In the genomic region with DNA sequence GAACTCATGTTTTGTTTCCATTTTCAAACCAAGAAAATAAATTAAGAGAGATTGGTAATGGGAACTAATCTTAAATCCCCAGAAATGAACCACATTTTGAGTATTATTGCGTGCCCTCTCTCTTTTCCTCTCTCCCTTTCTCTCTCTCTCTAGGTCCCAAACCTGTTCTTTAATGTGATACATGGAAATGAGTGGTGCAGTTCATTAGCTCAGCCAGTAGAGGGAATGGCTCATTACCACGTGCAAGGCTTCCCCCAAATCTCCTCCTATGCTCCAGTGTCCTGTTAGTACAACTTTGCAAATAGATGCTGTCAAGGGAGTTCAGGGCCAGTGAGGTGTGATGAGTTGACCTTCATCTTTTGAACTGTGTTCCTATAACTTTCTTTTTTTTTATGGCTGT, we compare ENCODE assay signal across 8 cellular contexts.
A peak's percentile ranks its signal among the peaks of the same experiment; 100 is the strongest.
DNase-seq lines count a peak whose midpoint lies in the region; ATAC-seq and TF ChIP-seq lines count a peak whose summit lies in the region.

No MANE protein-coding gene starts in this region.

- no peaks in the 10 kb centered on the region for H4K20me1 ChIP-seq in neural progenitor cell (ENCODE audit: low read depth)

- intact Hi-C loops in dorsolateral prefrontal cortex (cut with DNase I) = no loop called here

- H3K36me3 Mint-ChIP-seq in CD4-positive, CD25-positive, alpha-beta regulatory T cell = no peaks in the 10 kb centered on the region
- no peaks in the 10 kb centered on the region for H3K36me3 Mint-ChIP-seq in neural progenitor cell

- no peak overlapping the region for H3K4me3 Mint-ChIP-seq in CD4-positive, CD25-positive, alpha-beta regulatory T cell
- H3K4me3 Mint-ChIP-seq in neural progenitor cell = no peak overlapping the region

- H3K36me3 ChIP-seq in CD4-positive, CD25-positive, alpha-beta regulatory T cell (ENCODE audit: control insufficient read depth, insufficient read depth, low read length) = no peaks in the 10 kb centered on the region
- no peaks in the 10 kb centered on the region for H3K36me3 ChIP-seq in NT2/D1 (ENCODE audit: insufficient read depth, insufficient read length, low read length)
- H3K36me3 ChIP-seq in neural progenitor cell = no peaks in the 10 kb centered on the region

- no peak overlapping the region for H3K4me2 ChIP-seq in neural progenitor cell

- ATAC-seq in CD4-positive, CD25-positive, alpha-beta regulatory T cell (ENCODE audit: low read depth in 2 of 2) = peak in 1 of 2 donors; percentile 57
- peak; percentile 84 for ATAC-seq in GM18508 (IDR thresholded peaks at IDR 0.05; ENCODE audit: insufficient read depth, unreplicated experiment)
- ATAC-seq in HG03097 (IDR thresholded peaks at IDR 0.05; ENCODE audit: low FRiP score, unreplicated experiment) = peak; percentile 79
- ATAC-seq in HG02970 (IDR thresholded peaks at IDR 0.05; ENCODE audit: low FRiP score, unreplicated experiment) = no peak

- peak overlapping the region in 1 of 3 donors; percentile 79 for H3K27ac Mint-ChIP-seq in CD4-positive, CD25-positive, alpha-beta regulatory T cell
- H3K27ac Mint-ChIP-seq in neural progenitor cell = no peak overlapping the region

- peak in 47 of 56 donors; percentile 6 to 51 (median 29) for TF ChIP-seq CTCF in dorsolateral prefrontal cortex (IDR thresholded peaks at IDR 0.05 in 54 of 56, conservative IDR thresholded peaks at IDR 0.05 in 2 of 56; ENCODE audit: low read depth in 1 of 56, partially characterized antibody in 56 of 56)
- TF ChIP-seq CTCF in neural progenitor cell (IDR thresholded peaks at IDR 0.05) = peak; percentile 57

- no peak overlapping the region for H3K27ac ChIP-seq in CD4-positive, CD25-positive, alpha-beta regulatory T cell (ENCODE audit: insufficient read depth, low read length, poor library complexity, severe bottlenecking)
- no peak overlapping the region for H3K27ac ChIP-seq in dorsolateral prefrontal cortex
- no peak overlapping the region for H3K27ac ChIP-seq in neural progenitor cell

- H3K27me3 ChIP-seq in CD4-positive, CD25-positive, alpha-beta regulatory T cell (ENCODE audit: control insufficient read depth, insufficient read depth, low read length) = no peaks in the 10 kb centered on the region
- H3K27me3 ChIP-seq in NT2/D1 (ENCODE audit: insufficient read depth, insufficient read length) (no peaks in the 10 kb centered on the region), dorsolateral prefrontal cortex (peaks cover 0 to 4% (median 0%) of the 10 kb centered on the region in 45 donors), neural progenitor cell (no peaks in the 10 kb centered on the region)

- no peak overlapping the region for H3K4me3 ChIP-seq in CD4-positive, CD25-positive, alpha-beta regulatory T cell (ENCODE audit: low read depth, low read length)
- H3K4me3 ChIP-seq in NT2/D1 (ENCODE audit: insufficient read length, low read depth) (no peak overlapping the region), dorsolateral prefrontal cortex (no peak overlapping the region), neural progenitor cell (no peak overlapping the region)

- no peaks in the 10 kb centered on the region for H3K9me3 Mint-ChIP-seq in CD4-positive, CD25-positive, alpha-beta regulatory T cell
- peaks cover 4% of the 10 kb centered on the region for H3K9me3 Mint-ChIP-seq in neural progenitor cell

- DNase-seq in CD4-positive, CD25-positive, alpha-beta regulatory T cell = peak in 2 of 3 donors; percentile 29
- DNase-seq in NT2/D1 (ENCODE audit: low read depth, low spot score) (peak; percentile 18), dorsolateral prefrontal cortex (no peak), neural progenitor cell (ENCODE audit: low spot score) (peak; percentile 45), EL (no peak)

- H3K4me1 Mint-ChIP-seq in CD4-positive, CD25-positive, alpha-beta regulatory T cell = peaks cover 0 to 5% (median 2%) of the 10 kb centered on the region in 4 donors
- H3K4me1 Mint-ChIP-seq in neural progenitor cell = no peaks in the 10 kb centered on the region

- H3K79me2 ChIP-seq in neural progenitor cell (ENCODE audit: low read depth) = no peaks in the 10 kb centered on the region

- no peak overlapping the region for H3K9ac ChIP-seq in NT2/D1 (ENCODE audit: insufficient read length, low read depth)
- H3K9ac ChIP-seq in neural progenitor cell = no peak overlapping the region

- H3K27me3 Mint-ChIP-seq in CD4-positive, CD25-positive, alpha-beta regulatory T cell = no peaks in the 10 kb centered on the region
- H3K27me3 Mint-ChIP-seq in neural progenitor cell (ENCODE audit: insufficient read depth, low read depth) = no peaks in the 10 kb centered on the region

- H3F3A ChIP-seq in neural progenitor cell (ENCODE audit: low read depth) = no peaks in the 10 kb centered on the region

- no peak overlapping the region for H2AFZ ChIP-seq in neural progenitor cell (replicated peaks)

- H3K4me1 ChIP-seq in CD4-positive, CD25-positive, alpha-beta regulatory T cell (ENCODE audit: control insufficient read depth, insufficient read depth, low read length, poor library complexity, severe bottlenecking) = no peaks in the 10 kb centered on the region
- H3K4me1 ChIP-seq in NT2/D1 (ENCODE audit: insufficient read depth, insufficient read length) (no peaks in the 10 kb centered on the region), neural progenitor cell (no peaks in the 10 kb centered on the region)

- H3K9me3 ChIP-seq in CD4-positive, CD25-positive, alpha-beta regulatory T cell (ENCODE audit: control insufficient read depth in 2 of 2, low read length in 2 of 2) = no peaks in the 10 kb centered on the region
- H3K9me3 ChIP-seq in NT2/D1 (ENCODE audit: insufficient read depth, low read length) (no peaks in the 10 kb centered on the region), neural progenitor cell (ENCODE audit: low read depth) (no peaks in the 10 kb centered on the region)

Comparison
In these comparisons a context has a peak if more than half of its experiments do, and no peak if none do; other contexts are left out.
1. DNase-seq: peak in CD4-positive, CD25-positive, alpha-beta regulatory T cell (2 of 3), NT2/D1 (single experiment) and neural progenitor cell (single experiment); none in dorsolateral prefrontal cortex (0 of 10) and EL (single experiment).